1 cellular context compared by ENCODE assay signal in genomic region chrX:39043838-39044550, GRCh38.
TF ChIP-seq lines count a peak whose summit lies in the region.

No MANE protein-coding gene starts in this region.

TF ChIP-seq in HepG2, 621 proteins besides CTCF, POLR2A, EP300 and RAD21 (continued from another document and continues in another):
- TF ChIP-seq RERE (CRISPR knock-in tag; IDR thresholded peaks at IDR 0.05; ENCODE audit: low read depth) = no peak
- no peak for TF ChIP-seq SOX13 (IDR thresholded peaks at IDR 0.05)
- peak in 1 of 2 experiments; percentile 73; a peak in 2 of 4 replicates for TF ChIP-seq SOX13 (CRISPR knock-in tag; conservative IDR thresholded peaks at IDR 0.05 in 1 of 2, IDR thresholded peaks at IDR 0.05 in 1 of 2)
- no peak for TF ChIP-seq LRRFIP1 (CRISPR knock-in tag; conservative IDR thresholded peaks at IDR 0.05)
- no peak for TF ChIP-seq ZNF740 (CRISPR knock-in tag; IDR thresholded peaks at IDR 0.05)
- TF ChIP-seq FOXP4 (CRISPR knock-in tag; IDR thresholded peaks at IDR 0.05) = peak; percentile 64
- no peak for TF ChIP-seq ZNF746 (CRISPR knock-in tag; IDR thresholded peaks at IDR 0.05)
- no peak for TF ChIP-seq NFYB (CRISPR knock-in tag; IDR thresholded peaks at IDR 0.05)
- no peak for TF ChIP-seq ZNF749 (CRISPR knock-in tag; IDR thresholded peaks at IDR 0.05; ENCODE audit: borderline replicate concordance)
- peak; percentile 88 for TF ChIP-seq PAXIP1 (CRISPR knock-in tag; conservative IDR thresholded peaks at IDR 0.05)
- TF ChIP-seq ZNF552 (CRISPR knock-in tag; IDR thresholded peaks at IDR 0.05; ENCODE audit: borderline replicate concordance) = no peak
- TF ChIP-seq TMF1 (CRISPR knock-in tag; IDR thresholded peaks at IDR 0.05; ENCODE audit: low read depth) = no peak
- TF ChIP-seq ZNF451 (CRISPR knock-in tag; IDR thresholded peaks at IDR 0.05) = no peak
- no peak for TF ChIP-seq ZNF431 (CRISPR knock-in tag; IDR thresholded peaks at IDR 0.05; ENCODE audit: borderline replicate concordance, low read depth)
- TF ChIP-seq ZFP36 (IDR thresholded peaks at IDR 0.05; ENCODE audit: borderline replicate concordance, low read depth, low read length, partially characterized antibody) = no peak
- TF ChIP-seq SETDB1 (CRISPR knock-in tag; IDR thresholded peaks at IDR 0.05; ENCODE audit: borderline replicate concordance) = no peak
- no peak for TF ChIP-seq JUN (CRISPR knock-in tag; IDR thresholded peaks at IDR 0.05)
- TF ChIP-seq RARA (CRISPR knock-in tag; IDR thresholded peaks at IDR 0.05) = peak; percentile 7; the same call in 1 of the 2 replicates
- no peak for TF ChIP-seq HOXA3 (CRISPR knock-in tag; IDR thresholded peaks at IDR 0.05)
- no peak for TF ChIP-seq ZFP91 (CRISPR knock-in tag; IDR thresholded peaks at IDR 0.05; ENCODE audit: borderline replicate concordance)
- peak; percentile 40; the same call in 1 of the 2 replicates for TF ChIP-seq SOX5 (CRISPR knock-in tag; IDR thresholded peaks at IDR 0.05; ENCODE audit: borderline replicate concordance)
- no peak for TF ChIP-seq GPBP1L1 (CRISPR knock-in tag; IDR thresholded peaks at IDR 0.05)
- peak; percentile 37; the same call in 1 of the 2 replicates for TF ChIP-seq SAP130 (CRISPR knock-in tag; IDR thresholded peaks at IDR 0.05; ENCODE audit: low read depth)
- no peak for TF ChIP-seq ZNF121 (CRISPR knock-in tag; IDR thresholded peaks at IDR 0.05)
- no peak for TF ChIP-seq ARID4A (CRISPR knock-in tag; IDR thresholded peaks at IDR 0.05; ENCODE audit: borderline replicate concordance)
- no peak for TF ChIP-seq ZNF766 (CRISPR knock-in tag; IDR thresholded peaks at IDR 0.05; ENCODE audit: borderline replicate concordance)
- TF ChIP-seq CC2D1A (CRISPR knock-in tag; IDR thresholded peaks at IDR 0.05) = no peak
- no peak for TF ChIP-seq SCMH1 (CRISPR knock-in tag; IDR thresholded peaks at IDR 0.05; ENCODE audit: borderline replicate concordance)
